2 cellular contexts compared by ENCODE assay signal in the genomic region with DNA sequence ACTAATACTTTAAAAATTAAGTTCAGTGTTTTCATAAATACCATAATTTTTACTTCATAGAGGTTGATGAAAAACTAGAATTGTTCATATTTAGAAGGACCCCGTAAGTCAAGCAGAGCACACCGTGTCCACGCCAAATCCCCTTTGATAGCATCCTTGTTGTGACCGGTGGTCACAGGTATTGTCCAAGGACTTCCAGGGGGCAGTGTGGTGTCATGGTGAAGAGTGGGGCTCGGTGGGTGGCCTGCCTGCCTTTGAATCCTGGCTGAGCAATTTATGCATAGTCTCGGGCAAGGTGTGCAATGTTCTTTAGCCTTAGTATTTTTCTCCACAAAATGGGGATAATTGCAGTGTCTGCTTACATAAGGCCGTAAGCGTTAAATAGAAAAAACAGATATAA.
TF ChIP-seq lines count a peak whose summit lies in the region.

No MANE protein-coding gene starts in this region.

TF ChIP-seq in IMR-90, 13 proteins besides CTCF, POLR2A, EP300 and RAD21:
- no peak for TF ChIP-seq FOS (IDR thresholded peaks at IDR 0.05; ENCODE audit: low read depth, low read length)
- no peak for TF ChIP-seq MAFK (IDR thresholded peaks at IDR 0.05; ENCODE audit: low read depth, low read length)
- no peak for TF ChIP-seq NFE2L2 (IDR thresholded peaks at IDR 0.05; ENCODE audit: low read depth, low read length)
- TF ChIP-seq BHLHE40 (IDR thresholded peaks at IDR 0.05; ENCODE audit: low read depth, low read length): no peak
- TF ChIP-seq RCOR1 (IDR thresholded peaks at IDR 0.05; ENCODE audit: insufficient replicate concordance, low read length): no peak
- no peak for TF ChIP-seq MAZ (IDR thresholded peaks at IDR 0.05; ENCODE audit: borderline replicate concordance, low read depth, low read length)
- no peak for TF ChIP-seq CEBPB (IDR thresholded peaks at IDR 0.05; ENCODE audit: low read depth, low read length)
- TF ChIP-seq USF2 (IDR thresholded peaks at IDR 0.05; ENCODE audit: low read depth, low read length): no peak
- TF ChIP-seq ELK1 (IDR thresholded peaks at IDR 0.05; ENCODE audit: borderline replicate concordance, low read depth, low read length): no peak
- TF ChIP-seq MXI1 (IDR thresholded peaks at IDR 0.05; ENCODE audit: borderline replicate concordance, low read depth, low read length): no peak
- TF ChIP-seq CHD1 (IDR thresholded peaks at IDR 0.05; ENCODE audit: low read depth, low read length): no peak
- TF ChIP-seq RFX5 (IDR thresholded peaks at IDR 0.05; ENCODE audit: low read depth, low read length): no peak
- TF ChIP-seq SMC3 (IDR thresholded peaks at IDR 0.05; ENCODE audit: low read depth, low read length): no peak

TF ChIP-seq in WTC11, 78 proteins besides CTCF, POLR2A, EP300 and RAD21:
- no peak for TF ChIP-seq ZSCAN18 (CRISPR knock-in tag; IDR thresholded peaks at IDR 0.05)
- no peak for TF ChIP-seq FOXP4 (CRISPR knock-in tag; IDR thresholded peaks at IDR 0.05)
- no peak for TF ChIP-seq GRHL2 (CRISPR knock-in tag; IDR thresholded peaks at IDR 0.05; ENCODE audit: insufficient replicate concordance, severe bottlenecking)
- no peak for TF ChIP-seq MYBL2 (CRISPR knock-in tag; IDR thresholded peaks at IDR 0.05)
- TF ChIP-seq TEAD1 (CRISPR knock-in tag; IDR thresholded peaks at IDR 0.05): no peak
- no peak for TF ChIP-seq ZNF232 (CRISPR knock-in tag; IDR thresholded peaks at IDR 0.05)
- TF ChIP-seq NFATC4 (CRISPR knock-in tag; IDR thresholded peaks at IDR 0.05): no peak
- TF ChIP-seq, protein P1, sequence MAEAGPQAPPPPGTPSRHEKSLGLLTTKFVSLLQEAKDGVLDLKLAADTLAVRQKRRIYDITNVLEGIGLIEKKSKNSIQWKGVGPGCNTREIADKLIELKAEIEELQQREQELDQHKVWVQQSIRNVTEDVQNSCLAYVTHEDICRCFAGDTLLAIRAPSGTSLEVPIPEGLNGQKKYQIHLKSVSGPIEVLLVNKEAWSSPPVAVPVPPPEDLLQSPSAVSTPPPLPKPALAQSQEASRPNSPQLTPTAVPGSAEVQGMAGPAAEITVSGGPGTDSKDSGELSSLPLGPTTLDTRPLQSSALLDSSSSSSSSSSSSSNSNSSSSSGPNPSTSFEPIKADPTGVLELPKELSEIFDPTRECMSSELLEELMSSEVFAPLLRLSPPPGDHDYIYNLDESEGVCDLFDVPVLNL (CRISPR knock-in tag; IDR thresholded peaks at IDR 0.05; ENCODE audit: borderline replicate concordance, low read depth): no peak
- TF ChIP-seq FOXP1 (CRISPR knock-in tag; IDR thresholded peaks at IDR 0.05; ENCODE audit: borderline replicate concordance): no peak
- TF ChIP-seq TP53 (CRISPR knock-in tag; IDR thresholded peaks at IDR 0.05): no peak
- no peak for TF ChIP-seq EMX1 (CRISPR knock-in tag; IDR thresholded peaks at IDR 0.05)
- no peak for TF ChIP-seq RORB (CRISPR knock-in tag; IDR thresholded peaks at IDR 0.05)
- TF ChIP-seq ZNF138 (CRISPR knock-in tag; conservative IDR thresholded peaks at IDR 0.05): no peak
- no peak for TF ChIP-seq ELF4 (CRISPR knock-in tag; IDR thresholded peaks at IDR 0.05; ENCODE audit: low read depth)
- no peak for TF ChIP-seq ZNF532 (CRISPR knock-in tag; IDR thresholded peaks at IDR 0.05; ENCODE audit: borderline replicate concordance)
- no peak for TF ChIP-seq MAX (CRISPR knock-in tag; IDR thresholded peaks at IDR 0.05)
